In genomic region chr18:5463836-5464235, GRCh38 we compare ENCODE assay signal across 20 cellular contexts.
DNase-seq lines count a peak whose midpoint lies in the region; ATAC-seq and TF ChIP-seq lines count a peak whose summit lies in the region.
"Had no signal": no experiment of that assay in that cellular context is flagged by ENCODE, and none has a peak within 500 bp of the region (broad histone marks: within the 10 kb centered on the region; RNA-seq: fewer than 3 reads in every experiment).

No MANE protein-coding gene starts in this region.

- peak overlapping the region; percentile 40 for H3K27ac ChIP-seq in brain microvascular endothelial cell
- H3K27ac ChIP-seq in subcutaneous abdominal adipose tissue (ENCODE audit: low read depth, low read length) = peak overlapping the region; percentile 38
- H3K27ac ChIP-seq in spleen = peak overlapping the region in 3 of 8 donors; percentile 43 to 65 (median 54)
- H3K27ac ChIP-seq: KMS-11, SJSA1 had no signal

- H3K36me3 ChIP-seq in brain microvascular endothelial cell (replicated peaks) (no peaks in the 10 kb centered on the region), subcutaneous abdominal adipose tissue (ENCODE audit: control insufficient read depth in 5 of 5, insufficient read depth in 5 of 5, low read length in 5 of 5) (peaks cover 0 to 10% (median 3%) of the 10 kb centered on the region in 5 donors), spleen (no peaks in the 10 kb centered on the region)
- H3K36me3 ChIP-seq: SJSA1 had no signal

- intact Hi-C loops in activated naive CD4-positive, alpha-beta T cell treated with anti-CD3 and anti-CD28 coated beads for 36 hours (cut with micrococcal nuclease) = no loop called here
- intact Hi-C loops in spleen (cut with DNase I; ENCODE audit: low total_unique reads) = no loop called here
- intact Hi-C loops in cardiac septum (cut with DNase I) = loop anchor here (10.0 kb wide), 1 partner anchor 81 kb away; the partner anchor contains the start of gene EPB41L3

- H3K36me3 Mint-ChIP-seq in activated naive CD4-positive, alpha-beta T cell treated with anti-CD3 and anti-CD28 coated beads for 36 hours (ENCODE audit: low read depth) = no peaks in the 10 kb centered on the region
- no peaks in the 10 kb centered on the region for H3K36me3 Mint-ChIP-seq in activated naive CD4-positive, alpha-beta T cell treated with anti-CD3 and anti-CD28 coated beads, Interleukin-2, amount 10 ng/mL, durations not matched to agents 7 days and 5 days
- no peaks in the 10 kb centered on the region for H3K36me3 Mint-ChIP-seq in activated T-cell treated with anti-CD3 and anti-CD28 coated beads, Interleukin-2, amount 50 U/mL, for 72 hours (ENCODE audit: insufficient read depth in 2 of 2)
- H3K36me3 Mint-ChIP-seq: CD8-positive, alpha-beta T cell had no signal

- 86 to 91% (median 87%) methylated on average over 7 of the region's 7 CpGs for WGBS in spleen, 5 donors

- H3K4me1 ChIP-seq in subcutaneous abdominal adipose tissue (ENCODE audit: control insufficient read depth in 5 of 5, insufficient read depth in 5 of 5, low read length in 5 of 5) (peaks cover 1 to 45% (median 30%) of the 10 kb centered on the region in 5 donors), spleen (peaks cover 0 to 39% (median 3%) of the 10 kb centered on the region in 6 donors)
- H3K4me1 ChIP-seq: SJSA1 had no signal

- peaks cover 14% of the 10 kb centered on the region for H3K4me1 Mint-ChIP-seq in activated naive CD4-positive, alpha-beta T cell treated with anti-CD3 and anti-CD28 coated beads for 36 hours (ENCODE audit: low read depth)
- H3K4me1 Mint-ChIP-seq in activated naive CD4-positive, alpha-beta T cell treated with anti-CD3 and anti-CD28 coated beads, Interleukin-2, amount 10 ng/mL, durations not matched to agents 7 days and 5 days = peaks cover 6% of the 10 kb centered on the region
- H3K4me1 Mint-ChIP-seq in activated T-cell treated with anti-CD3 and anti-CD28 coated beads, Interleukin-2, amount 50 U/mL, for 72 hours (ENCODE audit: low read depth) = peaks cover 7% of the 10 kb centered on the region
- H3K4me1 Mint-ChIP-seq: B cell had no signal

- CTCF ChIA-PET in activated naive CD4-positive, alpha-beta T cell treated with anti-CD3 and anti-CD28 coated beads for 36 hours (lab: Charles Lee) = no interaction called here
- CTCF ChIA-PET in activated naive CD4-positive, alpha-beta T cell treated with anti-CD3 and anti-CD28 coated beads, Interleukin-2, amount 10 ng/mL, durations not matched to agents 7 days and 5 days (lab: Charles Lee) = no interaction called here

- H3K27me3 ChIP-seq in brain microvascular endothelial cell (replicated peaks) (no peaks in the 10 kb centered on the region), subcutaneous abdominal adipose tissue (ENCODE audit: control insufficient read depth in 5 of 5, insufficient read depth in 4 of 5, low read length in 5 of 5) (no peaks in the 10 kb centered on the region), spleen (replicated peaks in 1 of 7) (peaks cover 0 to 6% (median 0%) of the 10 kb centered on the region in 7 donors)
- H3K27me3 ChIP-seq: SJSA1 had no signal

- no peak overlapping the region for H3K4me3 ChIP-seq in brain microvascular endothelial cell (ENCODE audit: low read depth, low read length)
- no peak overlapping the region for H3K4me3 ChIP-seq in subcutaneous abdominal adipose tissue (ENCODE audit: low read depth in 1 of 5, low read length in 5 of 5)
- H3K4me3 ChIP-seq in spleen = no peak overlapping the region
- H3K4me3 ChIP-seq: GM12878, SJSA1 had no signal

- in situ Hi-C loops in brain microvascular endothelial cell (cut with HindIII; ENCODE audit: low pct_ligation_motif_present, low sequenced_read_pairs) = no loop called here

- H3K9me3 ChIP-seq in subcutaneous abdominal adipose tissue (ENCODE audit: control insufficient read depth in 5 of 5, low read length in 5 of 5) = no peaks in the 10 kb centered on the region
- no peaks in the 10 kb centered on the region for H3K9me3 ChIP-seq in spleen
- H3K9me3 ChIP-seq: SJSA1 had no signal

- no peak for TF ChIP-seq CTCF in brain microvascular endothelial cell (IDR thresholded peaks at IDR 0.05; ENCODE audit: low read depth, low read length, missing control alignments)
- no peak for TF ChIP-seq CTCF in spleen (IDR thresholded peaks at IDR 0.05 in 8 of 11, conservative IDR thresholded peaks at IDR 0.05 in 3 of 11)

- H3K9me3 Mint-ChIP-seq in activated naive CD4-positive, alpha-beta T cell treated with anti-CD3 and anti-CD28 coated beads for 36 hours = no peaks in the 10 kb centered on the region
- H3K9me3 Mint-ChIP-seq in activated naive CD4-positive, alpha-beta T cell treated with anti-CD3 and anti-CD28 coated beads, Interleukin-2, amount 10 ng/mL, durations not matched to agents 7 days and 5 days = no peaks in the 10 kb centered on the region
- no peaks in the 10 kb centered on the region for H3K9me3 Mint-ChIP-seq in activated T-cell treated with anti-CD3 and anti-CD28 coated beads, Interleukin-2, amount 50 U/mL, for 72 hours
- H3K9me3 Mint-ChIP-seq: CD8-positive, alpha-beta T cell had no signal

- peaks cover 4% of the 10 kb centered on the region for H3K27me3 Mint-ChIP-seq in activated naive CD4-positive, alpha-beta T cell treated with anti-CD3 and anti-CD28 coated beads for 36 hours (ENCODE audit: low read depth)
- no peaks in the 10 kb centered on the region for H3K27me3 Mint-ChIP-seq in activated naive CD4-positive, alpha-beta T cell treated with anti-CD3 and anti-CD28 coated beads, Interleukin-2, amount 10 ng/mL, durations not matched to agents 7 days and 5 days
- peaks cover 11% of the 10 kb centered on the region for H3K27me3 Mint-ChIP-seq in activated T-cell treated with anti-CD3 and anti-CD28 coated beads, Interleukin-2, amount 50 U/mL, for 72 hours (ENCODE audit: low read depth)

- TF ChIP-seq POLR2A in spleen (IDR thresholded peaks at IDR 0.05) = no peak

- ATAC-seq in activated T-cell treated with anti-CD3 and anti-CD28 coated beads, Interleukin-2, amount 50 U/mL, for 72 hours (replicated peaks in 1 of 2) = no peak
- ATAC-seq: CD8-positive, alpha-beta T cell; GM12878; Panc1 had no signal

- peak; percentile 20 for DNase-seq in activated naive CD4-positive, alpha-beta T cell treated with anti-CD3 and anti-CD28 coated beads for 36 hours
- DNase-seq in activated naive CD4-positive, alpha-beta T cell treated with anti-CD3 and anti-CD28 coated beads, Interleukin-2, amount 10 ng/mL, durations not matched to agents 7 days and 5 days = no peak
- no peak for DNase-seq in brain microvascular endothelial cell
- DNase-seq in kidney tubule cell (ENCODE audit: low spot score) = peak; percentile 38
- no peak for DNase-seq in spleen
- no peak for DNase-seq in cardiac septum (ENCODE audit: low spot score)
- DNase-seq in activated T-cell treated with anti-CD3 and anti-CD28 coated beads, Interleukin-2, amount 50 U/mL, for 72 hours = no peak
- DNase-seq: 8988T; Calu3; CD8-positive, alpha-beta T cell; EL; NCI-H1930; NCI-H2171; NCI-H526 treated with DMSO at 0.1 percent for 48 hours had no signal

- H3K9ac ChIP-seq in subcutaneous abdominal adipose tissue (ENCODE audit: low read length in 5 of 5) = no peak overlapping the region
- H3K9ac ChIP-seq: KMS-11 had no signal

- no peak overlapping the region for H3K4me3 Mint-ChIP-seq in activated naive CD4-positive, alpha-beta T cell treated with anti-CD3 and anti-CD28 coated beads for 36 hours
- H3K4me3 Mint-ChIP-seq in activated naive CD4-positive, alpha-beta T cell treated with anti-CD3 and anti-CD28 coated beads, Interleukin-2, amount 10 ng/mL, durations not matched to agents 7 days and 5 days = no peak overlapping the region
- no peak overlapping the region for H3K4me3 Mint-ChIP-seq in activated T-cell treated with anti-CD3 and anti-CD28 coated beads, Interleukin-2, amount 50 U/mL, for 72 hours
- H3K4me3 Mint-ChIP-seq: B cell; CD8-positive, alpha-beta T cell had no signal

- H3K27ac Mint-ChIP-seq in activated naive CD4-positive, alpha-beta T cell treated with anti-CD3 and anti-CD28 coated beads for 36 hours = no peak overlapping the region
- no peak overlapping the region for H3K27ac Mint-ChIP-seq in activated naive CD4-positive, alpha-beta T cell treated with anti-CD3 and anti-CD28 coated beads, Interleukin-2, amount 10 ng/mL, durations not matched to agents 7 days and 5 days
- no peak overlapping the region for H3K27ac Mint-ChIP-seq in activated T-cell treated with anti-CD3 and anti-CD28 coated beads, Interleukin-2, amount 50 U/mL, for 72 hours
- H3K27ac Mint-ChIP-seq: B cell; CD8-positive, alpha-beta T cell had no signal

Comparison
In these comparisons a context has a peak if more than half of its experiments do, and no peak if none do; other contexts are left out.
1. DNase-seq: peak in activated naive CD4-positive, alpha-beta T cell treated with anti-CD3 and anti-CD28 coated beads for 36 hours (single experiment) and kidney tubule cell (single experiment); none in activated naive CD4-positive, alpha-beta T cell treated with anti-CD3 and anti-CD28 coated beads, Interleukin-2, amount 10 ng/mL, durations not matched to agents 7 days and 5 days (single experiment), brain microvascular endothelial cell (single experiment), spleen (single experiment), cardiac septum (single experiment) and activated T-cell treated with anti-CD3 and anti-CD28 coated beads, Interleukin-2, amount 50 U/mL, for 72 hours (0 of 2).